In genomic region chr2:19623488-19623887, GRCh38 we compare ENCODE assay signal across 19 cellular contexts.
A peak's percentile ranks its signal among the peaks of the same experiment; 100 is the strongest.
DNase-seq lines count a peak whose midpoint lies in the region; ATAC-seq, FAIRE-seq and TF ChIP-seq lines count a peak whose summit lies in the region.
"Had no signal": no experiment of that assay in that cellular context is flagged by ENCODE, and none has a peak within 500 bp of the region (broad histone marks: within the 10 kb centered on the region; RNA-seq: fewer than 3 reads in every experiment).

No MANE protein-coding gene starts in this region.

- H3K27ac Mint-ChIP-seq in MCF 10A (ENCODE audit: low read depth, unreplicated experiment), result no peak overlapping the region
- H3K27ac Mint-ChIP-seq: activated B cell treated with CpG ODN at 0.5 μM for 24 hours; activated naive CD8-positive, alpha-beta T cell treated with anti-CD3 and anti-CD28 coated beads for 36 hours had no signal

- no peaks in the 10 kb centered on the region for H3K79me2 ChIP-seq in PC-3 (ENCODE audit: low read length)
- H3K79me2 ChIP-seq in fibroblast of lung (ENCODE audit: control insufficient read depth, insufficient read depth, low read length), result no peaks in the 10 kb centered on the region

- POLR2A ChIA-PET in MCF 10A (lab: Yijun Ruan, JAX) (interaction anchor here (0.9 to 2.0 kb wide), 3 partner anchors 26 to 84 kb away, joined by 3 to 6 read pairs (median 4); no protein-coding TSS in a partner anchor), PC-3 (lab: Charles Lee; ENCODE audit: unreplicated experiment) (no interaction called here)

- DNase-seq in MCF 10A (ENCODE audit: unreplicated experiment) (peak; percentile 81), breast epithelium (ENCODE audit: low spot score in 2 of 2) (no peak), PC-3 (peak; percentile 78), fibroblast of lung (ENCODE audit: low read depth in 2 of 2) (peak; percentile 81 to 82), urothelium cell line (ENCODE audit: low spot score) (no peak), iPS-NIHi11 (ENCODE audit: low spot score) (no peak)
- no peak for DNase-seq in activated naive CD4-positive, alpha-beta T cell (lab: John Stamatoyannopoulos, UW)
- no peak for DNase-seq in activated CD8-positive, alpha-beta memory T cell treated with anti-CD3 and anti-CD28 coated beads for 24 hours
- DNase-seq: activated B cell treated with CpG ODN at 0.5 μM for 24 hours; activated naive CD8-positive, alpha-beta T cell treated with anti-CD3 and anti-CD28 coated beads for 36 hours; cortex of kidney; Karpas-422; kidney; mucosa of descending colon; NCI-H2081 treated with DMSO at 0.1 percent for 48 hours; stimulated activated CD8-positive, alpha-beta memory T cell treated with anti-CD3 and anti-CD28 coated beads, Interleukin-4, amount 100 ng/mL, for 48 hours; SW 1271; trophoblast cell had no signal

- intact Hi-C loops in MCF 10A (cut with micrococcal nuclease) (no loop called here), breast epithelium (cut with DNase I; ENCODE audit: low total_unique reads) (loop anchor here (5.0 kb wide), 1 partner anchor 601 kb away; no protein-coding TSS in a partner anchor), PC-3 (cut with micrococcal nuclease) (loop anchor here (1.0 kb wide), 1 partner anchor 82 kb away; no protein-coding TSS in a partner anchor)

- H3K9ac ChIP-seq in PC-3 (ENCODE audit: low read length), result no peak overlapping the region
- H3K9ac ChIP-seq in fibroblast of lung (ENCODE audit: insufficient read depth, low read length), result no peak overlapping the region

- BruUV-seq in MCF 10A (replicated peaks; lab: Mats Ljungman, UMichigan), result no TSS peak
- no TSS peak for BruUV-seq in PC-3 (replicated peaks; lab: Mats Ljungman, UMichigan)

- H3K36me3 ChIP-seq in breast epithelium (no peaks in the 10 kb centered on the region), PC-3 (ENCODE audit: low read depth, low read length) (no peaks in the 10 kb centered on the region), fibroblast of lung (ENCODE audit: control insufficient read depth, insufficient read depth, low read length) (no peaks in the 10 kb centered on the region)

- no peaks in the 10 kb centered on the region for H3K36me3 Mint-ChIP-seq in MCF 10A (ENCODE audit: insufficient read depth, unreplicated experiment)
- H3K36me3 Mint-ChIP-seq: activated naive CD8-positive, alpha-beta T cell treated with anti-CD3 and anti-CD28 coated beads for 36 hours had no signal

- H3K4me3 ChIP-seq in breast epithelium (no peak overlapping the region), PC-3 (ENCODE audit: low read length) (no peak overlapping the region), fibroblast of lung (replicated peaks in 1 of 4; ENCODE audit: control extremely low read depth in 1 of 4, insufficient read depth in 1 of 4, low read depth in 3 of 4, low read length in 4 of 4) (no peak overlapping the region)
- H3K4me3 ChIP-seq: mucosa of descending colon had no signal

- H4K20me1 ChIP-seq in PC-3 (ENCODE audit: low read length), result no peaks in the 10 kb centered on the region
- H4K20me1 ChIP-seq in fibroblast of lung (ENCODE audit: control insufficient read depth, extremely low read depth, insufficient read depth, low read length), result no peaks in the 10 kb centered on the region

- no peak for TF ChIP-seq POLR2A in breast epithelium (IDR thresholded peaks at IDR 0.05)

- H3K4me2 ChIP-seq in PC-3 (ENCODE audit: low read length), result no peak overlapping the region
- H3K4me2 ChIP-seq in fibroblast of lung (ENCODE audit: extremely low read depth, insufficient read depth, low read length), result no peak overlapping the region

- no peaks in the 10 kb centered on the region for H3F3A ChIP-seq in PC-3 (ENCODE audit: low read length, unreplicated experiment)

- H3K9me3 Mint-ChIP-seq in MCF 10A (ENCODE audit: unreplicated experiment), result no peaks in the 10 kb centered on the region

- CTCF ChIA-PET in MCF 10A (lab: Yijun Ruan, JAX), result interaction anchor here (1.1 kb wide), 1 partner anchor 263 kb away, joined by 3 read pairs; no protein-coding TSS in a partner anchor
- CTCF ChIA-PET in PC-3 (lab: Charles Lee), result interaction anchor here (0.7 kb wide), 1 partner anchor 81 kb away, joined by 4 read pairs; no protein-coding TSS in a partner anchor

- H3K27me3 Mint-ChIP-seq in MCF 10A (ENCODE audit: insufficient read depth, unreplicated experiment), result no peaks in the 10 kb centered on the region
- H3K27me3 Mint-ChIP-seq: activated B cell treated with CpG ODN at 0.5 μM for 24 hours had no signal

- TF ChIP-seq CTCF in MCF 10A (IDR thresholded peaks at IDR 0.05; ENCODE audit: unreplicated experiment) (no peak), breast epithelium (IDR thresholded peaks at IDR 0.05) (no peak), PC-3 (conservative IDR thresholded peaks at IDR 0.05; ENCODE audit: low read depth, low read length) (no peak), fibroblast of lung (conservative IDR thresholded peaks at IDR 0.05 in 1 of 2, IDR thresholded peaks at IDR 0.05 in 1 of 2; ENCODE audit: low read depth in 1 of 2, low read length in 2 of 2) (no peak)

- no peaks in the 10 kb centered on the region for H3K27me3 ChIP-seq in breast epithelium
- no peaks in the 10 kb centered on the region for H3K27me3 ChIP-seq in PC-3 (ENCODE audit: low read length)
- no peaks in the 10 kb centered on the region for H3K27me3 ChIP-seq in fibroblast of lung (ENCODE audit: control insufficient read depth, insufficient read depth, low read length)

- H3K4me1 ChIP-seq in breast epithelium (no peaks in the 10 kb centered on the region), PC-3 (ENCODE audit: insufficient read depth, low read length) (0 out of 2 replicates have a peak, but pooled peaks cover 7% of the 10 kb centered on the region), fibroblast of lung (ENCODE audit: control insufficient read depth, extremely low read depth, insufficient read depth, low read length) (no peaks in the 10 kb centered on the region)

- H2AFZ ChIP-seq in PC-3 (ENCODE audit: low read length), result no peak overlapping the region
- no peak overlapping the region for H2AFZ ChIP-seq in fibroblast of lung (ENCODE audit: low read length)

- ATAC-seq in PC-3, result peak; percentile 68
- ATAC-seq: mucosa of descending colon had no signal

- H3K27ac ChIP-seq in breast epithelium, result no peak overlapping the region
- no peak overlapping the region for H3K27ac ChIP-seq in PC-3 (ENCODE audit: low read length)
- no peak overlapping the region for H3K27ac ChIP-seq in fibroblast of lung (ENCODE audit: insufficient read depth, low read length)

- H3K4me3 Mint-ChIP-seq in MCF 10A (ENCODE audit: unreplicated experiment), result no peak overlapping the region
- H3K4me3 Mint-ChIP-seq: activated B cell treated with CpG ODN at 0.5 μM for 24 hours; activated naive CD8-positive, alpha-beta T cell treated with anti-CD3 and anti-CD28 coated beads for 36 hours had no signal

- peaks cover 4 to 15% of the 10 kb centered on the region in 2 donors for H3K9me3 ChIP-seq in breast epithelium
- no peaks in the 10 kb centered on the region for H3K9me3 ChIP-seq in PC-3 (ENCODE audit: low read length)
- no peaks in the 10 kb centered on the region for H3K9me3 ChIP-seq in fibroblast of lung (ENCODE audit: control insufficient read depth, insufficient read depth, low read depth, low read length)

- no peaks in the 10 kb centered on the region for H3K9me2 ChIP-seq in PC-3 (replicated peaks; ENCODE audit: low read length)

- peak; percentile 72 for FAIRE-seq in urothelium cell line (lab: Jason Lieb, UNC)
- FAIRE-seq: D721Med had no signal

- no peaks in the 10 kb centered on the region for H3K4me1 Mint-ChIP-seq in MCF 10A (ENCODE audit: insufficient read depth, unreplicated experiment)
- H3K4me1 Mint-ChIP-seq: activated B cell treated with CpG ODN at 0.5 μM for 24 hours; activated naive CD8-positive, alpha-beta T cell treated with anti-CD3 and anti-CD28 coated beads for 36 hours had no signal

Comparison
In these comparisons a context has a peak if more than half of its experiments do, and no peak if none do; other contexts are left out.
1. DNase-seq: peak in MCF 10A (single experiment), PC-3 (single experiment) and fibroblast of lung (2 of 2); none in breast epithelium (0 of 2), urothelium cell line (single experiment), activated naive CD4-positive, alpha-beta T cell (0 of 4), activated CD8-positive, alpha-beta memory T cell treated with anti-CD3 and anti-CD28 coated beads for 24 hours (single experiment) and iPS-NIHi11 (single experiment).